Comparison of ENCODE assay signal across 9 cellular contexts in genomic region chr12:74111688-74112360, GRCh38.
A peak's percentile ranks its signal among the peaks of the same experiment; 100 is the strongest.
DNase-seq lines count a peak whose midpoint lies in the region; ATAC-seq and TF ChIP-seq lines count a peak whose summit lies in the region.
"Had no signal": no experiment of that assay in that cellular context is flagged by ENCODE, and none has a peak within 500 bp of the region (broad histone marks: within the 10 kb centered on the region; RNA-seq: fewer than 3 reads in every experiment).

No MANE protein-coding gene starts in this region.

- H3K27me3 ChIP-seq in BE2C (no peaks in the 10 kb centered on the region), PC-9 (ENCODE audit: insufficient read depth, low read depth) (no peaks in the 10 kb centered on the region), iPS DF 6.9 (ENCODE audit: control insufficient read depth, insufficient read depth, low read length) (no peaks in the 10 kb centered on the region)

- no peaks in the 10 kb centered on the region for H3K36me3 ChIP-seq in BE2C
- no peaks in the 10 kb centered on the region for H3K36me3 ChIP-seq in PC-9 (ENCODE audit: low read depth)
- H3K36me3 ChIP-seq in iPS DF 6.9 (ENCODE audit: control insufficient read depth, insufficient read depth, low read length): no peaks in the 10 kb centered on the region

- H2AFZ ChIP-seq in PC-9: 0 out of 2 replicates have a peak overlapping the region, but pooled peaks have one; percentile 27

- no CpG with 5 or more reads among the region's 8 CpGs for WGBS in iPS DF 6.9 (ENCODE audit: insufficient coverage, insufficient read length)

- no peaks in the 10 kb centered on the region for H3K36me3 Mint-ChIP-seq in activated T-helper 2 cell treated with anti-CD3 and anti-CD28 coated beads, Interferon-gamma antibody, Interleukin-2, Interleukin-4, amounts not matched to agents 10 μg/mL and 5 μg/mL and 100 μg/mL, durations not matched to agents 14 hours and 24 hours and 36 hours (ENCODE audit: low read depth)

- peaks cover 4% of the 10 kb centered on the region; the same call in 1 of the 2 replicates for H3K9me2 ChIP-seq in PC-9 (ENCODE audit: insufficient read depth)

- CTCF ChIA-PET in PC-9 (lab: Charles Lee): no interaction called here

- H3K4me3 ChIP-seq in BE2C (ENCODE audit: low read depth, low read length) (no peak overlapping the region), PC-9 (no peak overlapping the region), iPS DF 6.9 (ENCODE audit: low read length) (no peak overlapping the region)

- no peaks in the 10 kb centered on the region for H3K27me3 Mint-ChIP-seq in activated T-helper 2 cell treated with anti-CD3 and anti-CD28 coated beads, Interferon-gamma antibody, Interleukin-2, Interleukin-4, amounts not matched to agents 10 μg/mL and 5 μg/mL and 100 μg/mL, durations not matched to agents 14 hours and 24 hours and 36 hours (ENCODE audit: low read depth)

- DNase-seq in BE2C (no peak), PC-9 (peak in 1 of 2 experiments; percentile 14), iPS DF 6.9 (ENCODE audit: low read depth, low spot score) (peak; percentile 22), DMS79 (lab: John Stamatoyannopoulos, UW) (no peak), dermis blood vessel endothelial cell (no peak)
- DNase-seq in activated T-helper 2 cell treated with anti-CD3 and anti-CD28 coated beads, Interferon-gamma antibody, Interleukin-2, Interleukin-4, amounts not matched to agents 10 μg/mL and 5 μg/mL and 100 μg/mL, durations not matched to agents 14 hours and 24 hours and 36 hours (ENCODE audit: low spot score): no peak
- DNase-seq: small intestine had no signal

- no peaks in the 10 kb centered on the region for H3K79me2 ChIP-seq in PC-9 (ENCODE audit: low read depth)

- no peaks in the 10 kb centered on the region for H3K4me1 Mint-ChIP-seq in activated T-helper 2 cell treated with anti-CD3 and anti-CD28 coated beads, Interferon-gamma antibody, Interleukin-2, Interleukin-4, amounts not matched to agents 10 μg/mL and 5 μg/mL and 100 μg/mL, durations not matched to agents 14 hours and 24 hours and 36 hours (ENCODE audit: low read depth)

- H3K9me3 ChIP-seq in BE2C: no peaks in the 10 kb centered on the region; the same call in 1 of the 2 replicates
- H3K9me3 ChIP-seq in PC-9 (ENCODE audit: insufficient read depth, low read depth): no peaks in the 10 kb centered on the region
- H3K9me3 ChIP-seq in iPS DF 6.9 (ENCODE audit: control insufficient read depth, insufficient read depth, low read length): no peaks in the 10 kb centered on the region

- intact Hi-C loops in PC-9 (cut with micrococcal nuclease; ENCODE audit: unreplicated experiment): no loop called here
- intact Hi-C loops in activated T-helper 2 cell treated with anti-CD3 and anti-CD28 coated beads, Interferon-gamma antibody, Interleukin-2, Interleukin-4, amounts not matched to agents 10 μg/mL and 5 μg/mL and 100 μg/mL, durations not matched to agents 14 hours and 24 hours and 36 hours (cut with micrococcal nuclease): loop anchor here (10.0 kb wide), 1 partner anchor 423 kb away; the partner anchor contains the start of gene ATXN7L3B

- no peaks in the 10 kb centered on the region for H3K9me3 Mint-ChIP-seq in activated T-helper 2 cell treated with anti-CD3 and anti-CD28 coated beads, Interferon-gamma antibody, Interleukin-2, Interleukin-4, amounts not matched to agents 10 μg/mL and 5 μg/mL and 100 μg/mL, durations not matched to agents 14 hours and 24 hours and 36 hours

- H3K27ac ChIP-seq in PC-9 (no peak overlapping the region), iPS DF 6.9 (ENCODE audit: low read length) (no peak overlapping the region)

- POLR2A ChIA-PET in PC-9 (lab: Charles Lee; ENCODE audit: unreplicated experiment): no interaction called here

- BruUV-seq in PC-9 (replicated peaks; lab: Mats Ljungman, UMichigan): no TSS peak

- peak; percentile 17; the same call in 1 of the 2 replicates for TF ChIP-seq CTCF in BE2C (IDR thresholded peaks at IDR 0.05; ENCODE audit: low read depth, low read length)
- peak; percentile 47; the same call in 1 of the 2 replicates for TF ChIP-seq CTCF in PC-9 (conservative IDR thresholded peaks at IDR 0.05)

- no peaks in the 10 kb centered on the region for H3F3A ChIP-seq in PC-9 (ENCODE audit: insufficient read depth, low read depth)

- no peak overlapping the region for H3K27ac Mint-ChIP-seq in activated T-helper 2 cell treated with anti-CD3 and anti-CD28 coated beads, Interferon-gamma antibody, Interleukin-2, Interleukin-4, amounts not matched to agents 10 μg/mL and 5 μg/mL and 100 μg/mL, durations not matched to agents 14 hours and 24 hours and 36 hours

- H3K4me3 Mint-ChIP-seq in activated T-helper 2 cell treated with anti-CD3 and anti-CD28 coated beads, Interferon-gamma antibody, Interleukin-2, Interleukin-4, amounts not matched to agents 10 μg/mL and 5 μg/mL and 100 μg/mL, durations not matched to agents 14 hours and 24 hours and 36 hours (ENCODE audit: low read depth): no peak overlapping the region

- H3K4me2 ChIP-seq in PC-9: no peak overlapping the region

- H4K20me1 ChIP-seq in PC-9 (ENCODE audit: insufficient read depth): no peaks in the 10 kb centered on the region

- peak; percentile 53 for ATAC-seq in GM19035 (IDR thresholded peaks at IDR 0.05; ENCODE audit: unreplicated experiment)
- no peak for ATAC-seq in HG03520 (IDR thresholded peaks at IDR 0.05; ENCODE audit: unreplicated experiment)

- no peaks in the 10 kb centered on the region for H3K4me1 ChIP-seq in BE2C
- no peaks in the 10 kb centered on the region for H3K4me1 ChIP-seq in PC-9 (replicated peaks; ENCODE audit: insufficient read depth)
- no peaks in the 10 kb centered on the region for H3K4me1 ChIP-seq in iPS DF 6.9 (ENCODE audit: control insufficient read depth, insufficient read depth, low read length)
